ENCODE assay signal across 34 cellular contexts in the genomic region with DNA sequence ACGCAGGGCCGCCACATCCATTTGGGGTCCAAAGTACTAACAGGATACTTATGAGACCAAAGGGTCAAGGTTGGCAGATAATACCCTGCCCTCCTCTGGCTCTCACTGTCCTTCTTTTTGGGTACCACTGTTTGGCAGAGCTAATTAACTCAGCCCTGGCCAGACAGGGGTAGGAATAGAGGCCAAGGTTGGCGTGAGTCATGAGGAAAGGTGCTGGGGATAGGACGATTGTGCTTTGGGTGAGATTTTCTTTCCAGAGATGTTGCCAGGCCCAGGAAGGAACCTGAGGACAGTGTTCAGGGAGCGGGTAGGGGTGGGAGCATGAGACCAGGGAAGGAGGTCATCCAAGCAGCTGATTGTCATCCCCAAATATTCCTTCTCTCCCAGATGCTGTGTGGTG.
DNase-seq lines count a peak whose midpoint lies in the region; ATAC-seq, FAIRE-seq and TF ChIP-seq lines count a peak whose summit lies in the region.
"Had no signal": no experiment of that assay in that cellular context is flagged by ENCODE, and none has a peak within 500 bp of the region (broad histone marks: within the 10 kb centered on the region; RNA-seq: fewer than 3 reads in every experiment).

No MANE protein-coding gene starts in this region.

- H3K9ac ChIP-seq in K562 (ENCODE audit: insufficient read depth in 1 of 2, low read depth in 2 of 2, low read length in 2 of 2) (no peak overlapping the region), smooth muscle cell (ENCODE audit: low read depth) (no peak overlapping the region)
- H3K9ac ChIP-seq: BLaER1; BLaER1 treated with 17β-estradiol and CSF1 and Interleukin-3, amounts not matched to agents 10 nM and 100 nM had no signal

- intact Hi-C loops in K562 (cut with micrococcal nuclease) = no loop called here
- intact Hi-C loops in Caco-2 (cut with micrococcal nuclease; ENCODE audit: unreplicated experiment) = no loop called here
- intact Hi-C loops in Calu3 (cut with micrococcal nuclease; ENCODE audit: unreplicated experiment) = no loop called here

- no peak for TF ChIP-seq POLR2A in K562 (conservative IDR thresholded peaks at IDR 0.05)

- H3K27me3 ChIP-seq in K562 (ENCODE audit: control insufficient read depth in 2 of 2, insufficient read depth in 2 of 2, low read length in 2 of 2) (peaks cover 11 to 50% of the 10 kb centered on the region in 2 experiments; a peak in 4 of 5 replicates), bronchial epithelial cell (ENCODE audit: control insufficient read depth, insufficient read depth, low read length) (no peaks in the 10 kb centered on the region), smooth muscle cell (ENCODE audit: low read depth) (no peaks in the 10 kb centered on the region), Caco-2 (replicated peaks; ENCODE audit: control insufficient read depth, insufficient read depth, low read length) (no peaks in the 10 kb centered on the region)
- H3K27me3 ChIP-seq: BE2C; BLaER1; BLaER1 treated with 17β-estradiol and CSF1 and Interleukin-3, amounts not matched to agents 10 nM and 100 nM had no signal

- no peaks in the 10 kb centered on the region for H4K20me1 ChIP-seq in K562 (replicated peaks; ENCODE audit: control insufficient read depth, insufficient read depth, low read length)
- no peaks in the 10 kb centered on the region for H4K20me1 ChIP-seq in smooth muscle cell (ENCODE audit: low read depth)
- H4K20me1 ChIP-seq: BLaER1; BLaER1 treated with 17β-estradiol and CSF1 and Interleukin-3, amounts not matched to agents 10 nM and 100 nM had no signal

- H3K4me2 ChIP-seq in K562 (ENCODE audit: insufficient read depth, low read length) (no peak overlapping the region), smooth muscle cell (no peak overlapping the region)
- H3K4me2 ChIP-seq: A549; BLaER1; BLaER1 treated with 17β-estradiol and CSF1 and Interleukin-3, amounts not matched to agents 10 nM and 100 nM had no signal

- TF ChIP-seq CTCF in K562 (IDR thresholded peaks at IDR 0.05 in 2 of 3, conservative IDR thresholded peaks at IDR 0.05 in 1 of 3; ENCODE audit: insufficient read depth in 2 of 3, low read depth in 1 of 3, low read length in 3 of 3) (no peak), bronchial epithelial cell (IDR thresholded peaks at IDR 0.05; ENCODE audit: insufficient read depth, low read length, severe bottlenecking) (no peak), neural crest cell (conservative IDR thresholded peaks at IDR 0.05) (no peak), smooth muscle cell (IDR thresholded peaks at IDR 0.05; ENCODE audit: borderline replicate concordance, insufficient read depth, poor library complexity, severe bottlenecking) (no peak), Caco-2 (IDR thresholded peaks at IDR 0.05; ENCODE audit: insufficient read depth in 1 of 2, low read depth in 1 of 2, low read length in 1 of 2, severe bottlenecking in 1 of 2, unreplicated experiment in 1 of 2) (no peak), Calu3 (IDR thresholded peaks at IDR 0.05; ENCODE audit: unreplicated experiment) (no peak)

- H3K27me3 Mint-ChIP-seq in neural crest cell (ENCODE audit: low read depth) (no peaks in the 10 kb centered on the region), Caco-2 (ENCODE audit: insufficient read depth, unreplicated experiment) (peaks cover 9% of the 10 kb centered on the region), Calu3 (ENCODE audit: unreplicated experiment) (peaks cover 95% of the 10 kb centered on the region)
- H3K27me3 Mint-ChIP-seq: B cell; CD4-positive, CD25-positive, alpha-beta regulatory T cell had no signal

- 29% methylated on average over 5 of the region's 5 CpGs for WGBS in K562 (ENCODE audit: insufficient coverage, low coverage, missing lambda C conversion rate)
- WGBS in smooth muscle cell (ENCODE audit: low lambda C conversion rate) = 98% methylated on average over 5 of the region's 5 CpGs

- in situ Hi-C loops in K562 (cut with MboI) = no loop called here

- H3K27ac ChIP-seq in K562 (ENCODE audit: extremely low read depth, low read depth, low read length) (no peak overlapping the region), smooth muscle cell (ENCODE audit: low read depth) (peak overlapping the region; percentile 87)
- H3K27ac ChIP-seq: 22Rv1; A549; BLaER1; BLaER1 treated with 17β-estradiol and CSF1 and Interleukin-3, amounts not matched to agents 10 nM and 100 nM; C4-2B had no signal

- no peaks in the 10 kb centered on the region for H3K9me3 ChIP-seq in K562 (replicated peaks; ENCODE audit: control insufficient read depth, insufficient read depth, low read depth, low read length)
- H3K9me3 ChIP-seq in smooth muscle cell (replicated peaks; ENCODE audit: low read depth) = no peaks in the 10 kb centered on the region
- H3K9me3 ChIP-seq in Caco-2 = 0 out of 2 replicates have a peak, but pooled peaks cover 4% of the 10 kb centered on the region
- H3K9me3 ChIP-seq: BE2C had no signal

- peak overlapping the region; percentile 43 for H3K27ac Mint-ChIP-seq in neural crest cell (ENCODE audit: unreplicated experiment)
- no peak overlapping the region for H3K27ac Mint-ChIP-seq in Caco-2 (ENCODE audit: unreplicated experiment)
- no peak overlapping the region for H3K27ac Mint-ChIP-seq in Calu3 (ENCODE audit: unreplicated experiment)
- H3K27ac Mint-ChIP-seq: B cell; CD14-positive monocyte; CD4-positive, alpha-beta T cell; CD4-positive, CD25-positive, alpha-beta regulatory T cell; CD8-positive, alpha-beta T cell had no signal

- ATAC-seq in K562 = no peak
- ATAC-seq: A549; CD8-positive, alpha-beta T cell had no signal

- BruUV-seq in K562 (replicated peaks; lab: Mats Ljungman, UMichigan) = no TSS peak
- BruUV-seq in Caco-2 (replicated peaks; lab: Mats Ljungman, UMichigan) = no TSS peak
- BruUV-seq in Calu3 (replicated peaks; lab: Mats Ljungman, UMichigan) = no TSS peak

- DNase-seq in K562 (ENCODE audit: extremely low read depth in 1 of 4, low spot score in 3 of 4) (no peak), bronchial epithelial cell (ENCODE audit: low read depth) (no peak), neural crest cell (ENCODE audit: low read depth, low spot score) (no peak), smooth muscle cell (lab: John Stamatoyannopoulos, UW; ENCODE audit: unreplicated experiment) (no peak), Caco-2 (no peak), NCI-H2196 treated with DMSO at 0.1 percent for 48 hours (lab: John Stamatoyannopoulos, UW; ENCODE audit: unreplicated experiment) (no peak), Calu3 (no peak)
- no peak for DNase-seq in activated CD4-positive, CD25-positive, alpha-beta regulatory T cell (lab: John Stamatoyannopoulos, UW)
- DNase-seq: 8988T; ACHN; AML-193; BE2C; C1 segment of cervical spinal cord; CD4-positive, alpha-beta memory T cell; CD4-positive, alpha-beta T cell; CD4-positive, CD25-positive, alpha-beta regulatory T cell; CD8-positive, alpha-beta memory T cell; CD8-positive, alpha-beta T cell; COR-L47; DMS 273 treated with DMSO at 0.1 percent for 48 hours; DMS153; DMS79; DMS79 treated with DMSO at 0.1 percent for 48 hours; DND-41; EL had no signal

- CTCF ChIA-PET in K562 (lab: Yijun Ruan, JAX; ENCODE audit: low intra/inter-chr PET ratio) (no interaction called here), Caco-2 (lab: Charles Lee) (no interaction called here), Calu3 (lab: Charles Lee) (no interaction called here)

- no peaks in the 10 kb centered on the region for H3K79me2 ChIP-seq in K562 (ENCODE audit: control insufficient read depth, insufficient read depth, low read length)
- no peaks in the 10 kb centered on the region for H3K79me2 ChIP-seq in smooth muscle cell (ENCODE audit: low read depth)

- H3K4me3 ChIP-seq in K562 (no peak overlapping the region), bronchial epithelial cell (ENCODE audit: low read depth, low read length) (no peak overlapping the region), smooth muscle cell (no peak overlapping the region), Caco-2 (ENCODE audit: low read depth, low read length) (no peak overlapping the region)
- H3K4me3 ChIP-seq: A549; BLaER1; BLaER1 treated with 17β-estradiol and CSF1 and Interleukin-3, amounts not matched to agents 10 nM and 100 nM had no signal

- peaks cover 8% of the 10 kb centered on the region for H3K36me3 Mint-ChIP-seq in neural crest cell (ENCODE audit: low read depth)
- H3K36me3 Mint-ChIP-seq in Caco-2 (ENCODE audit: insufficient read depth, unreplicated experiment) = no peaks in the 10 kb centered on the region
- no peaks in the 10 kb centered on the region for H3K36me3 Mint-ChIP-seq in Calu3 (ENCODE audit: insufficient read depth, unreplicated experiment)
- H3K36me3 Mint-ChIP-seq: CD14-positive monocyte; CD4-positive, alpha-beta memory T cell; CD4-positive, CD25-positive, alpha-beta regulatory T cell; CD8-positive, alpha-beta memory T cell; CD8-positive, alpha-beta T cell had no signal

- no peaks in the 10 kb centered on the region for H3K9me1 ChIP-seq in K562 (ENCODE audit: control insufficient read depth, insufficient read depth, low read length)

- H2AFZ ChIP-seq in K562 (ENCODE audit: low read depth, low read length) = no peak overlapping the region
- H2AFZ ChIP-seq in smooth muscle cell (ENCODE audit: low read depth) = no peak overlapping the region

- no peaks in the 10 kb centered on the region for H3K36me3 ChIP-seq in K562 (ENCODE audit: control insufficient read depth, insufficient read depth, low read length)
- no peaks in the 10 kb centered on the region for H3K36me3 ChIP-seq in bronchial epithelial cell (ENCODE audit: control insufficient read depth, insufficient read depth, low read length)
- H3K36me3 ChIP-seq in smooth muscle cell (ENCODE audit: low read depth) = no peaks in the 10 kb centered on the region
- no peaks in the 10 kb centered on the region for H3K36me3 ChIP-seq in Caco-2 (ENCODE audit: control insufficient read depth, insufficient read depth, low read length)
- H3K36me3 ChIP-seq: BLaER1; BLaER1 treated with 17β-estradiol and CSF1 and Interleukin-3, amounts not matched to agents 10 nM and 100 nM had no signal

- no peak for TF ChIP-seq RAD21 in K562 (CRISPR knock-in tag; conservative IDR thresholded peaks at IDR 0.05 in 1 of 2, IDR thresholded peaks at IDR 0.05 in 1 of 2)

- H3K4me1 ChIP-seq in K562 (replicated peaks in 1 of 2; ENCODE audit: control insufficient read depth in 2 of 2, insufficient read depth in 2 of 2, low read length in 2 of 2) = no peaks in the 10 kb centered on the region
- no peaks in the 10 kb centered on the region for H3K4me1 ChIP-seq in smooth muscle cell (ENCODE audit: low read depth)
- no peaks in the 10 kb centered on the region for H3K4me1 ChIP-seq in Caco-2
- H3K4me1 ChIP-seq: A549 had no signal

- POLR2A ChIA-PET in K562 (lab: Yijun Ruan, JAX) = no interaction called here
- POLR2A ChIA-PET in Caco-2 (lab: Charles Lee) = no interaction called here

- no peak for FAIRE-seq in K562 (lab: Jason Lieb, UNC)
- FAIRE-seq in bronchial epithelial cell (lab: Jason Lieb, UNC) = peak; percentile 23
- FAIRE-seq: A204.1, A549, D721Med had no signal

- no peaks in the 10 kb centered on the region for H3F3A ChIP-seq in smooth muscle cell (ENCODE audit: low read depth)

- H3K9me3 Mint-ChIP-seq in neural crest cell (peaks cover 7% of the 10 kb centered on the region), Caco-2 (ENCODE audit: unreplicated experiment) (peaks cover 13% of the 10 kb centered on the region), Calu3 (ENCODE audit: low read depth, unreplicated experiment) (peaks cover 4% of the 10 kb centered on the region)
- H3K9me3 Mint-ChIP-seq: CD4-positive, alpha-beta T cell; CD8-positive, alpha-beta memory T cell had no signal

- H3K4me3 Mint-ChIP-seq in neural crest cell = no peak overlapping the region
- H3K4me3 Mint-ChIP-seq in Caco-2 (ENCODE audit: unreplicated experiment) = no peak overlapping the region
- no peak overlapping the region for H3K4me3 Mint-ChIP-seq in Calu3 (ENCODE audit: low read depth, unreplicated experiment)
- H3K4me3 Mint-ChIP-seq: B cell; CD14-positive monocyte; CD4-positive, alpha-beta memory T cell; CD4-positive, alpha-beta T cell; CD4-positive, CD25-positive, alpha-beta regulatory T cell; CD8-positive, alpha-beta memory T cell; CD8-positive, alpha-beta T cell had no signal

- TF ChIP-seq EP300 in K562 (IDR thresholded peaks at IDR 0.05; ENCODE audit: low read length) = no peak

- H3K4me1 Mint-ChIP-seq in neural crest cell (peaks cover 5% of the 10 kb centered on the region), Caco-2 (ENCODE audit: low read depth, unreplicated experiment) (no peaks in the 10 kb centered on the region), Calu3 (ENCODE audit: low read depth, unreplicated experiment) (no peaks in the 10 kb centered on the region)
- H3K4me1 Mint-ChIP-seq: B cell; CD14-positive monocyte; CD4-positive, alpha-beta memory T cell; CD4-positive, CD25-positive, alpha-beta regulatory T cell; CD8-positive, alpha-beta memory T cell had no signal
